9 cellular contexts compared by ENCODE assay signal in genomic region chr5:130871346-130872086, GRCh38.
DNase-seq lines count a peak whose midpoint lies in the region; ATAC-seq and TF ChIP-seq lines count a peak whose summit lies in the region.
"Had no signal": no experiment of that assay in that cellular context is flagged by ENCODE, and none has a peak within 500 bp of the region (broad histone marks: within the 10 kb centered on the region; RNA-seq: fewer than 3 reads in every experiment).

No MANE protein-coding gene starts in this region.

- POLR2A ChIA-PET in activated CD8-positive, alpha-beta T cell treated with anti-CD3 and anti-CD28 coated beads for 36 hours (lab: Charles Lee): interaction anchor here (0.7 kb wide), 1 partner anchor 235 kb away, joined by 3 read pairs; no protein-coding TSS in a partner anchor

- H3K4me3 Mint-ChIP-seq in activated CD8-positive, alpha-beta T cell treated with anti-CD3 and anti-CD28 coated beads for 36 hours: no peak overlapping the region

- H3K4me3 ChIP-seq in LNCaP clone FGC (ENCODE audit: low read depth, low read length) (no peak overlapping the region), fibroblast of pulmonary artery (replicated peaks; ENCODE audit: low read depth, low read length) (no peak overlapping the region), retinal pigment epithelial cell (ENCODE audit: low read length) (no peak overlapping the region)
- H3K4me3 ChIP-seq: BLaER1 had no signal

- DNase-seq in NCI-H1417 (lab: John Stamatoyannopoulos, UW) (peak in 2 of 3 experiments; percentile 4 to 25), NCI-H1417 treated with DMSO at 0.1 percent for 48 hours (lab: John Stamatoyannopoulos, UW) (no peak), LNCaP clone FGC (ENCODE audit: low read depth) (no peak), fibroblast of pulmonary artery (ENCODE audit: low read depth) (peak; percentile 34), retinal pigment epithelial cell (ENCODE audit: low read depth) (no peak)
- DNase-seq in activated CD8-positive, alpha-beta T cell treated with anti-CD3 and anti-CD28 coated beads for 36 hours: peak; percentile 44

- H3K36me3 Mint-ChIP-seq in activated CD8-positive, alpha-beta T cell treated with anti-CD3 and anti-CD28 coated beads for 36 hours (ENCODE audit: low read depth): no peaks in the 10 kb centered on the region

- CTCF ChIA-PET in activated CD8-positive, alpha-beta T cell treated with anti-CD3 and anti-CD28 coated beads for 36 hours (lab: Charles Lee): interaction anchor here (0.7 to 2.7 kb wide), 19 partner anchors 9 to 467 kb away, joined by 3 to 30 read pairs (median 4); no protein-coding TSS in a partner anchor

- ATAC-seq in GM21717 (IDR thresholded peaks at IDR 0.05; ENCODE audit: unreplicated experiment): peak; percentile 84
- peak; percentile 82 for ATAC-seq in activated CD8-positive, alpha-beta T cell treated with anti-CD3 and anti-CD28 coated beads for 36 hours
- no peak for ATAC-seq in GM19467 (IDR thresholded peaks at IDR 0.05; ENCODE audit: unreplicated experiment)

- H3K9me3 Mint-ChIP-seq in activated CD8-positive, alpha-beta T cell treated with anti-CD3 and anti-CD28 coated beads for 36 hours: no peaks in the 10 kb centered on the region

- no peaks in the 10 kb centered on the region for H3K27me3 Mint-ChIP-seq in activated CD8-positive, alpha-beta T cell treated with anti-CD3 and anti-CD28 coated beads for 36 hours

- no peak overlapping the region for H3K27ac Mint-ChIP-seq in activated CD8-positive, alpha-beta T cell treated with anti-CD3 and anti-CD28 coated beads for 36 hours

- TF ChIP-seq CTCF in LNCaP clone FGC (IDR thresholded peaks at IDR 0.05; ENCODE audit: control insufficient read depth, extremely low read depth, insufficient read depth) (peak; percentile 54), fibroblast of pulmonary artery (IDR thresholded peaks at IDR 0.05; ENCODE audit: low read length, missing control alignments) (peak; percentile 67), retinal pigment epithelial cell (conservative IDR thresholded peaks at IDR 0.05; ENCODE audit: low read depth, low read length) (peak; percentile 62)
- peak; percentile 70 for TF ChIP-seq CTCF in activated CD8-positive, alpha-beta T cell treated with anti-CD3 and anti-CD28 coated beads for 36 hours (IDR thresholded peaks at IDR 0.05)

- no peaks in the 10 kb centered on the region for H3K4me1 Mint-ChIP-seq in activated CD8-positive, alpha-beta T cell treated with anti-CD3 and anti-CD28 coated beads for 36 hours (ENCODE audit: low read depth)

- intact Hi-C loops in activated CD8-positive, alpha-beta T cell treated with anti-CD3 and anti-CD28 coated beads for 36 hours (cut with micrococcal nuclease): loop anchor here (1.0 kb wide), 1 partner anchor 239 kb away; no protein-coding TSS in a partner anchor

Comparison
In these comparisons a context has a peak if more than half of its experiments do, and no peak if none do; other contexts are left out.
1. DNase-seq: peak in NCI-H1417 (2 of 3), activated CD8-positive, alpha-beta T cell treated with anti-CD3 and anti-CD28 coated beads for 36 hours (single experiment) and fibroblast of pulmonary artery (single experiment); none in NCI-H1417 treated with DMSO at 0.1 percent for 48 hours (single experiment), LNCaP clone FGC (single experiment) and retinal pigment epithelial cell (single experiment).
2. Peak in every context shown above with its lines, with median percentiles within 50 percentile points of each other: CTCF ChIP-seq.